ENCODE assay signal across 8 cellular contexts in genomic region chr19:16371540-16371986, GRCh38. TPM values are rescaled to one million over a fixed set of nuclear protein-coding genes. Genes with fewer than 3 reads are reported as not detected.
DNase-seq lines count a peak whose midpoint lies in the region; ATAC-seq and TF ChIP-seq lines count a peak whose summit lies in the region.

No MANE protein-coding gene starts in this region.

- DNase-seq in GM12865 (ENCODE audit: low read depth): peak; percentile 96
- DNase-seq in RPMI8226: peak; percentile 95
- DNase-seq in activated naive CD4-positive, alpha-beta T cell treated with Interleukin-2 at 50 U/mL for 16 hours: peak; percentile 87
- peak; percentile 93 for DNase-seq in posterior vena cava (ENCODE audit: low spot score)
- DNase-seq in DMS53 (lab: John Stamatoyannopoulos, UW): no peak
- no peak for DNase-seq in NCI-H1048 (lab: John Stamatoyannopoulos, UW)

- ATAC-seq in HG02610 (IDR thresholded peaks at IDR 0.05; ENCODE audit: unreplicated experiment): peak; percentile 65
- no peak for ATAC-seq in GM21360 (IDR thresholded peaks at IDR 0.05; ENCODE audit: unreplicated experiment)

- no peak for TF ChIP-seq CTCF in GM12865 (IDR thresholded peaks at IDR 0.05; ENCODE audit: insufficient read depth, low read depth, low read length, missing control alignments)

- intact Hi-C loops in posterior vena cava (cut with DNase I): no loop called here

- H3K4me3 ChIP-seq in GM12865 (ENCODE audit: low read depth, low read length): peak overlapping the region; percentile 2; the same call in 1 of the 2 replicates

RNA-seq across cellular contexts. Expression of gene KLF2, which starts 46.9 kb away (rescaled TPM):
- 100 to 1,000 TPM in 1 of 2 donors, 10 to 100 TPM in 1; 97.8 to 208 TPM for total RNA-seq in posterior vena cava

Comparison
In these comparisons a context has a peak if more than half of its experiments do, and no peak if none do; other contexts are left out.
1. DNase-seq: peak in GM12865 (single experiment), RPMI8226 (single experiment), activated naive CD4-positive, alpha-beta T cell treated with Interleukin-2 at 50 U/mL for 16 hours (single experiment) and posterior vena cava (single experiment); none in DMS53 (single experiment) and NCI-H1048 (single experiment).